ENCODE assay signal across 16 cellular contexts in the genomic region with DNA sequence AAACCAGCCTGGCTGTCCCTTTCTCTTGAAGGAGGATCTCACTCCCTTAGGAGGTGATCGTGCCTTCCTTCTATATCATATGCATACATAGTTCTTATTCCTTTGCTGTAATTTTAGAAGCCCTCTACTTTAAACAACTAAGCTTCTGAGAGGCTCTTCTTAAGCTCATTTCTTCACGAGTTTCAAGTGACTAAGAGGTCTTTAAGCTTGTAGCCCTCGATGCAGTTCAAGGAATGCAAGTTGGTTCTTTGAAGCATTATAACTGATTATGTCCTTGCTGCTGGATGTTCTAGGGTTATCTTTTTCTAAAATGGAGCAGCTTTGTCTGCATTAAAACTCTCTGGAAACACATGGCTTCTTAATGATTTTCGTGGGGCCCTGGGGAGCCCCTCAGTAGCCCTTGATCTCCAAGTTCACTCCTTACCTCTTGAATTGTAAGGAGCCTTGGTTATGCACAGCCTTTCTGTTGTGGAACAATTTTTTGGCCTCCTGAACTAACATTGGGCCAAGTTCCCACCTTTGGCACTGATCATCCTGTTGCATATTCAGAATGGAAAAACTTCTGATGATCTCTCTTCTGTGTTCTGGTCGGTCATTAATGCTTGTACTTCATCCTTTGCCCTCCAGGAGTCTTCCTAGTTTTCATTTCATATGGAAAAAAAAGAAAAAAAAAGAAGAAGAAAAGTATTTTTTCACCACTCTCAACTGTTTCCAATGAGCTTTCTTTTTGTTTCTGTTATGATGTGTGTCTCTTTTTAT. TPM values are rescaled to one million over a fixed set of nuclear protein-coding genes. Genes with fewer than 3 reads are reported as not detected.
DNase-seq lines count a peak whose midpoint lies in the region; ATAC-seq and TF ChIP-seq lines count a peak whose summit lies in the region.
"Had no signal": no experiment of that assay in that cellular context is flagged by ENCODE, and none has a peak within 500 bp of the region (broad histone marks: within the 10 kb centered on the region; RNA-seq: fewer than 3 reads in every experiment).

No MANE protein-coding gene starts in this region.

- H3K27ac ChIP-seq in right atrium auricular region, result no peak overlapping the region
- peak overlapping the region; percentile 27 to 65 for H3K27ac ChIP-seq in uterus
- H3K27ac ChIP-seq: A549, colonic mucosa, KMS-11 had no signal

- intact Hi-C loops in Right ventricle myocardium inferior (cut with DNase I) (no loop called here), uterus (cut with DNase I; ENCODE audit: low total_unique reads) (no loop called here)

- H3K4me3 ChIP-seq in right atrium auricular region, result no peak overlapping the region
- no peak overlapping the region for H3K4me3 ChIP-seq in fibroblast of mammary gland (ENCODE audit: control insufficient read depth, low read depth, low read length)
- no peak overlapping the region for H3K4me3 ChIP-seq in uterus
- H3K4me3 ChIP-seq: A549, colonic mucosa had no signal

- ATAC-seq in Right ventricle myocardium inferior (peak; percentile 44), GM19452 (IDR thresholded peaks at IDR 0.05; ENCODE audit: unreplicated experiment) (no peak)
- ATAC-seq: A549, left colon had no signal

- no peak for TF ChIP-seq POLR2A in uterus (IDR thresholded peaks at IDR 0.05)

- TF ChIP-seq CTCF in right atrium auricular region (IDR thresholded peaks at IDR 0.05), result peak in 1 of 2 donors; percentile 26
- peak; percentile 30 for TF ChIP-seq CTCF in fibroblast of mammary gland (conservative IDR thresholded peaks at IDR 0.05; ENCODE audit: control insufficient read depth, insufficient read depth, low read depth, low read length)
- peak; percentile 47 for TF ChIP-seq CTCF in neural crest cell (conservative IDR thresholded peaks at IDR 0.05)
- TF ChIP-seq CTCF in uterus (IDR thresholded peaks at IDR 0.05), result peak in 2 of 4 experiments; percentile 21 to 34

- DNase-seq in Right ventricle myocardium inferior (ENCODE audit: missing footprints) (no peak), right atrium auricular region (ENCODE audit: low spot score) (no peak), fibroblast of mammary gland (ENCODE audit: low read depth) (peak; percentile 35), neural crest cell (ENCODE audit: low read depth, low spot score) (no peak), uterus (peak in 1 of 2 donors; percentile 35), SK-N-DZ (ENCODE audit: low spot score) (no peak)
- no peak for DNase-seq in activated T-cell treated with anti-CD3 and anti-CD28 coated beads, Interleukin-2, amount 50 U/mL, for 24 hours
- DNase-seq: activated naive CD4-positive, alpha-beta T cell treated with Interleukin-2 at 50 U/mL for 16 hours; colonic mucosa; DMS153; left colon; NCI-H187; NCI-H748 treated with DMSO at 0.1 percent for 48 hours had no signal

- no peak overlapping the region for H3K4me3 Mint-ChIP-seq in neural crest cell
- no peak overlapping the region for H3K4me3 Mint-ChIP-seq in activated T-cell treated with anti-CD3 and anti-CD28 coated beads, Interleukin-2, amount 50 U/mL, for 24 hours

- H3K27ac Mint-ChIP-seq in neural crest cell (ENCODE audit: unreplicated experiment), result no peak overlapping the region
- no peak overlapping the region for H3K27ac Mint-ChIP-seq in activated T-cell treated with anti-CD3 and anti-CD28 coated beads, Interleukin-2, amount 50 U/mL, for 24 hours

- no peaks in the 10 kb centered on the region for H3K36me3 ChIP-seq in right atrium auricular region
- H3K36me3 ChIP-seq in uterus, result no peaks in the 10 kb centered on the region
- H3K36me3 ChIP-seq: colonic mucosa had no signal

- H3K27me3 ChIP-seq in right atrium auricular region (no peaks in the 10 kb centered on the region), uterus (no peaks in the 10 kb centered on the region)
- H3K27me3 ChIP-seq: colonic mucosa had no signal

- no peaks in the 10 kb centered on the region for H3K36me3 Mint-ChIP-seq in neural crest cell (ENCODE audit: low read depth)
- no peaks in the 10 kb centered on the region for H3K36me3 Mint-ChIP-seq in activated T-cell treated with anti-CD3 and anti-CD28 coated beads, Interleukin-2, amount 50 U/mL, for 24 hours (ENCODE audit: low read depth)

- no peaks in the 10 kb centered on the region for H3K9me3 ChIP-seq in right atrium auricular region
- H3K9me3 ChIP-seq in uterus, result no peaks in the 10 kb centered on the region
- H3K9me3 ChIP-seq: A549, colonic mucosa had no signal

- H3K4me1 Mint-ChIP-seq in neural crest cell, result peaks cover 43% of the 10 kb centered on the region
- no peaks in the 10 kb centered on the region for H3K4me1 Mint-ChIP-seq in activated T-cell treated with anti-CD3 and anti-CD28 coated beads, Interleukin-2, amount 50 U/mL, for 24 hours (ENCODE audit: low read depth)

- H3K27me3 Mint-ChIP-seq in neural crest cell (ENCODE audit: low read depth), result no peaks in the 10 kb centered on the region
- H3K27me3 Mint-ChIP-seq in activated T-cell treated with anti-CD3 and anti-CD28 coated beads, Interleukin-2, amount 50 U/mL, for 24 hours, result peaks cover 24% of the 10 kb centered on the region

- H3K4me1 ChIP-seq in right atrium auricular region (peaks cover 0 to 78% of the 10 kb centered on the region in 2 donors), uterus (peaks cover 6 to 16% of the 10 kb centered on the region in 2 donors)
- H3K4me1 ChIP-seq: A549, colonic mucosa had no signal

- no peaks in the 10 kb centered on the region for H3K9me3 Mint-ChIP-seq in neural crest cell
- H3K9me3 Mint-ChIP-seq in activated T-cell treated with anti-CD3 and anti-CD28 coated beads, Interleukin-2, amount 50 U/mL, for 24 hours, result no peaks in the 10 kb centered on the region

RNA-seq across cellular contexts. Expression of a gene that starts 12.6 kb away (rescaled TPM):
- total RNA-seq in Right ventricle myocardium inferior (26.2 TPM), right atrium auricular region (10 to 100 TPM; 44.4 to 67.4 TPM), neural crest cell (47.0 and 50.5 TPM in 2 replicates), uterus (100 to 1,000 TPM in 2 of 4 donors, 10 to 100 TPM in 2; 54.1 to 174 (median 119) TPM)
- polyA plus RNA-seq in SK-N-DZ (2014; cell fraction: cytosol; rRNA removed), result 10.1 and 14.5 TPM in 2 replicates
- 5.5 and 6.0 TPM in 2 replicates for polyA plus RNA-seq in SK-N-DZ (2014; cell fraction: nucleus; rRNA removed)

Comparison
In these comparisons a context has a peak if more than half of its experiments do, and no peak if none do; other contexts are left out.
1. H3K27ac ChIP-seq: peak in uterus (2 of 2); none in right atrium auricular region (0 of 2).